Comparison of ENCODE assay signal across 13 cellular contexts in genomic region chr2:54866868-54867267, GRCh38.
DNase-seq lines count a peak whose midpoint lies in the region; ATAC-seq and TF ChIP-seq lines count a peak whose summit lies in the region.
"Had no signal": no experiment of that assay in that cellular context is flagged by ENCODE, and none has a peak within 500 bp of the region (broad histone marks: within the 10 kb centered on the region; RNA-seq: fewer than 3 reads in every experiment).

No MANE protein-coding gene starts in this region.

- no peak overlapping the region for H3K27ac Mint-ChIP-seq in activated CD8-positive, alpha-beta memory T cell treated with anti-CD3 and anti-CD28 coated beads, Interleukin-2, amount 10 ng/mL, durations not matched to agents 7 days and 5 days
- H3K27ac Mint-ChIP-seq in endothelial cell (ENCODE audit: unreplicated experiment) = no peak overlapping the region
- H3K27ac Mint-ChIP-seq: type B pancreatic cell had no signal

- no peak for TF ChIP-seq POLR2A in GM18505 (IDR thresholded peaks at IDR 0.05; ENCODE audit: borderline replicate concordance, extremely low read depth, insufficient read depth, insufficient read length)
- no peak for TF ChIP-seq POLR2A in adrenal gland (IDR thresholded peaks at IDR 0.05)

- dilution Hi-C loops in mammary epithelial cell (cut with HindIII; ENCODE audit: low sequenced_read_pairs) = no loop called here

- TF ChIP-seq CTCF in endothelial cell (IDR thresholded peaks at IDR 0.05; ENCODE audit: unreplicated experiment) = no peak
- no peak for TF ChIP-seq CTCF in mammary epithelial cell (conservative IDR thresholded peaks at IDR 0.05 in 1 of 2, IDR thresholded peaks at IDR 0.05 in 1 of 2; ENCODE audit: extremely low read depth in 1 of 2, insufficient read depth in 1 of 2, low read depth in 1 of 2, low read length in 2 of 2)
- no peak for TF ChIP-seq CTCF in adrenal gland (IDR thresholded peaks at IDR 0.05)

- H3K9me3 ChIP-seq in mammary epithelial cell (replicated peaks; ENCODE audit: insufficient read depth, low read length) = no peaks in the 10 kb centered on the region
- no peaks in the 10 kb centered on the region for H3K9me3 ChIP-seq in adrenal gland (replicated peaks in 1 of 3)
- H3K9me3 ChIP-seq: SJSA1 had no signal

- H3K27me3 Mint-ChIP-seq in activated CD8-positive, alpha-beta memory T cell treated with anti-CD3 and anti-CD28 coated beads, Interleukin-2, amount 10 ng/mL, durations not matched to agents 7 days and 5 days = no peaks in the 10 kb centered on the region
- H3K27me3 Mint-ChIP-seq in endothelial cell (ENCODE audit: unreplicated experiment) = peaks cover 2% of the 10 kb centered on the region
- H3K27me3 Mint-ChIP-seq: type B pancreatic cell had no signal

- H3K4me3 ChIP-seq in mammary epithelial cell (replicated peaks in 1 of 3; ENCODE audit: insufficient read depth in 1 of 3, low read depth in 2 of 3, low read length in 3 of 3) = no peak overlapping the region
- H3K4me3 ChIP-seq in adrenal gland = no peak overlapping the region
- H3K4me3 ChIP-seq: lung, SJSA1 had no signal

- intact Hi-C loops in mammary epithelial cell (cut with micrococcal nuclease) = no loop called here
- intact Hi-C loops in adrenal gland (cut with DNase I) = no loop called here

- H3K36me3 Mint-ChIP-seq in activated CD8-positive, alpha-beta memory T cell treated with anti-CD3 and anti-CD28 coated beads, Interleukin-2, amount 10 ng/mL, durations not matched to agents 7 days and 5 days = no peaks in the 10 kb centered on the region
- H3K36me3 Mint-ChIP-seq in endothelial cell (ENCODE audit: low read depth, unreplicated experiment) = no peaks in the 10 kb centered on the region
- H3K36me3 Mint-ChIP-seq: type B pancreatic cell had no signal

- no peaks in the 10 kb centered on the region for H3K79me2 ChIP-seq in mammary epithelial cell (ENCODE audit: insufficient read depth, low read length)

- no peak overlapping the region for H3K4me2 ChIP-seq in mammary epithelial cell (ENCODE audit: insufficient read depth, low read depth, low read length)

- ATAC-seq in GM18505 (IDR thresholded peaks at IDR 0.05; ENCODE audit: unreplicated experiment) = peak; percentile 92
- peak; percentile 88 for ATAC-seq in GM21381 (IDR thresholded peaks at IDR 0.05; ENCODE audit: unreplicated experiment)
- ATAC-seq in HG03139 (IDR thresholded peaks at IDR 0.05; ENCODE audit: unreplicated experiment) = peak; percentile 85
- ATAC-seq in activated CD8-positive, alpha-beta memory T cell treated with anti-CD3 and anti-CD28 coated beads, Interleukin-2, amount 10 ng/mL, durations not matched to agents 7 days and 5 days = no peak
- ATAC-seq: HepG2 had no signal

- peaks cover 12% of the 10 kb centered on the region for H3K4me1 Mint-ChIP-seq in activated CD8-positive, alpha-beta memory T cell treated with anti-CD3 and anti-CD28 coated beads, Interleukin-2, amount 10 ng/mL, durations not matched to agents 7 days and 5 days
- no peaks in the 10 kb centered on the region for H3K4me1 Mint-ChIP-seq in endothelial cell (ENCODE audit: unreplicated experiment)

- DNase-seq in SKM-1 treated with dmso at 0.1 percent for 144 hours (lab: John Stamatoyannopoulos, UW; ENCODE audit: unreplicated experiment) (peak; percentile 64), endothelial cell (ENCODE audit: low spot score) (no peak), mammary epithelial cell (no peak), adrenal gland (no peak)
- no peak for DNase-seq in activated CD8-positive, alpha-beta memory T cell treated with anti-CD3 and anti-CD28 coated beads, Interleukin-2, amount 10 ng/mL, durations not matched to agents 7 days and 5 days
- DNase-seq: DMS153 had no signal

- no peaks in the 10 kb centered on the region for H3K9me3 Mint-ChIP-seq in activated CD8-positive, alpha-beta memory T cell treated with anti-CD3 and anti-CD28 coated beads, Interleukin-2, amount 10 ng/mL, durations not matched to agents 7 days and 5 days (ENCODE audit: low read depth)
- H3K9me3 Mint-ChIP-seq in endothelial cell (ENCODE audit: unreplicated experiment) = no peaks in the 10 kb centered on the region
- H3K9me3 Mint-ChIP-seq: type B pancreatic cell had no signal

- no peak overlapping the region for H3K9ac ChIP-seq in mammary epithelial cell (ENCODE audit: insufficient read depth, low read length)

- 83% methylated on average over 5 of the region's 5 CpGs for WGBS in mammary epithelial cell (ENCODE audit: low coverage, missing lambda C conversion rate)
- 58 to 80% (median 76%) methylated on average over 5 of the region's 5 CpGs for WGBS in adrenal gland, 4 donors

- H3K4me1 ChIP-seq in mammary epithelial cell (ENCODE audit: insufficient read depth, low read length) (no peaks in the 10 kb centered on the region), adrenal gland (replicated peaks in 1 of 2) (no peaks in the 10 kb centered on the region)
- H3K4me1 ChIP-seq: SJSA1 had no signal

- in situ Hi-C loops in mammary epithelial cell (cut with MboI; ENCODE audit: low sequenced_read_pairs in 2 of 2) = loop anchor here in 1 of 2 donors (25.0 kb wide), 1 partner anchor 320 kb away; no protein-coding TSS in a partner anchor

- H3K27ac ChIP-seq in mammary epithelial cell (ENCODE audit: insufficient read depth, low read depth, low read length) (no peak overlapping the region), adrenal gland (no peak overlapping the region)
- H3K27ac ChIP-seq: SJSA1 had no signal

- no TSS peak for BruUV-seq in mammary epithelial cell (replicated peaks; lab: Mats Ljungman, UMichigan)

- no peak overlapping the region for H2AFZ ChIP-seq in mammary epithelial cell (ENCODE audit: low read depth, low read length)

- no peaks in the 10 kb centered on the region for H4K20me1 ChIP-seq in mammary epithelial cell (ENCODE audit: insufficient read depth, low read length)

- CTCF ChIA-PET in activated CD8-positive, alpha-beta memory T cell treated with anti-CD3 and anti-CD28 coated beads, Interleukin-2, amount 10 ng/mL, durations not matched to agents 7 days and 5 days (lab: Charles Lee) = no interaction called here
- CTCF ChIA-PET in mammary epithelial cell (lab: Charles Lee; ENCODE audit: low non-redundant PET) = no interaction called here

- H3K27me3 ChIP-seq in mammary epithelial cell (ENCODE audit: insufficient read depth, low read length) (no peaks in the 10 kb centered on the region), adrenal gland (no peaks in the 10 kb centered on the region)
- H3K27me3 ChIP-seq: SJSA1 had no signal

- H3K36me3 ChIP-seq in mammary epithelial cell (ENCODE audit: insufficient read depth, low read length) (no peaks in the 10 kb centered on the region), adrenal gland (replicated peaks in 1 of 2) (no peaks in the 10 kb centered on the region)
- H3K36me3 ChIP-seq: SJSA1 had no signal

- no peak overlapping the region for H3K4me3 Mint-ChIP-seq in activated CD8-positive, alpha-beta memory T cell treated with anti-CD3 and anti-CD28 coated beads, Interleukin-2, amount 10 ng/mL, durations not matched to agents 7 days and 5 days
- no peak overlapping the region for H3K4me3 Mint-ChIP-seq in endothelial cell (ENCODE audit: unreplicated experiment)
- H3K4me3 Mint-ChIP-seq: type B pancreatic cell had no signal
